22 cellular contexts compared by ENCODE assay signal in genomic region chr9:19269582-19269981, GRCh38.
"Had no signal": no experiment of that assay in that cellular context is flagged by ENCODE, and none has a peak within 500 bp of the region (broad histone marks: within the 10 kb centered on the region; RNA-seq: fewer than 3 reads in every experiment).

No MANE protein-coding gene starts in this region.

- DNase-seq: activated CD4-positive, alpha-beta T cell treated with anti-CD3 and anti-CD28 coated beads for 48 hours; activated gamma-delta T cell treated with Interleukin-2 at 50 U/mL for 16 hours; adrenal gland; colonic mucosa; erythroblast; foreskin fibroblast; kidney glomerular epithelial cell; left ventricle myocardium inferior; mammary epithelial cell; naive thymus-derived CD8-positive, alpha-beta T cell; ovary; right lobe of liver; SK-N-SH; stimulated activated CD4-positive, alpha-beta T cell treated with anti-CD3 and anti-CD28 coated beads, Interleukin-1b, Interleukin-23, amount 100 ng/mL, for 48 hours; stimulated activated naive CD8-positive, alpha-beta T cell treated with anti-CD3 and anti-CD28 coated beads, Interleukin-15, amount 100 ng/mL, for 72 hours had no signal

- H3K4me3 Mint-ChIP-seq: activated naive CD8-positive, alpha-beta T cell; activated T-helper 1 cell treated with anti-CD3 and anti-CD28 coated beads, Interleukin-12 subunit alpha, Interleukin-12 subunit beta, Interleukin-2, Interleukin-4 antibody, amounts not matched to agents 30 ng/mL and 10 ng/mL and 1 ng/mL, durations not matched to agents 14 hours and 24 hours and 36 hours; mesothelial cell of epicardium had no signal

- H3K27ac Mint-ChIP-seq: activated naive CD8-positive, alpha-beta T cell had no signal

- H3K9me3 ChIP-seq: colonic mucosa, ovary, SK-N-SH had no signal

- ATAC-seq: naive thymus-derived CD8-positive, alpha-beta T cell; right lobe of liver; stimulated activated naive CD8-positive, alpha-beta T cell treated with anti-CD3 and anti-CD28 coated beads, Interleukin-15, amount 100 ng/mL, for 72 hours had no signal

- H3K27me3 ChIP-seq: adrenal gland, ascending aorta, colonic mucosa, ovary, right lobe of liver, suprapubic skin, tibial nerve had no signal

- H3K4me1 ChIP-seq: adrenal gland, ascending aorta, colonic mucosa, right lobe of liver, suprapubic skin had no signal

- H3K36me3 ChIP-seq: adrenal gland, ascending aorta, colonic mucosa, ovary, right lobe of liver, suprapubic skin had no signal

- H3K27ac ChIP-seq: adrenal gland, ascending aorta, colonic mucosa, left ventricle myocardium inferior, ovary, right lobe of liver, skin epidermis, suprapubic skin, tibial nerve had no signal

- H3K27me3 Mint-ChIP-seq: activated naive CD8-positive, alpha-beta T cell; naive thymus-derived CD8-positive, alpha-beta T cell; stimulated activated naive CD8-positive, alpha-beta T cell treated with anti-CD3 and anti-CD28 coated beads, Interleukin-15, amount 100 ng/mL, for 72 hours had no signal

- H3K4me3 ChIP-seq: adrenal gland, ascending aorta, colonic mucosa, left ventricle myocardium inferior, ovary, right lobe of liver, skin epidermis, suprapubic skin, tibial nerve had no signal
